ENCODE assay signal across 8 cellular contexts in the genomic region with DNA sequence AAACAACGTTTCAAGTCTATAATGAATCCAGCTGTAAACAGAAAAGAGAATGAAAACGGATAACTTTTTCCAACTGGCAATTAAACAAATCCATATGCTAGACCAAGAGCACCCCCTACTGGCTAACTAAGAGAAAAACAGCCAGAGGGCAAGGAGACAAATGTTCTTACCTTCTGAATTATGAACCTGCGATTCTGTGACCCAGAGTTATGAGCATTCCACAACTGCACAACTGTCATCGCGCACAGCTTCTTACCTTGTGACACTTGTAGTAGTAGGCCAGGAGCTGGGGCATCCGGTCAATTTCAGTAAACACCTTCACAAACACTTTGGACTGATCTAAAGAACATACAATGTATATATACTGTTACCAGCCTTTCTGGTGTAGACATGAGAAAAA. TPM values are rescaled to one million over a fixed set of nuclear protein-coding genes. Genes with fewer than 3 reads are reported as not detected.
DNase-seq lines count a peak whose midpoint lies in the region; ATAC-seq, FAIRE-seq and TF ChIP-seq lines count a peak whose summit lies in the region.

No MANE protein-coding gene starts in this region.

- WGBS in liver, result 27% methylated on average over 6 of the region's 6 CpGs

- FAIRE-seq in urothelium cell line (lab: Jason Lieb, UNC), result no peak

- no peaks in the 10 kb centered on the region for H3K4me1 ChIP-seq in liver (ENCODE audit: control insufficient read depth in 4 of 4, insufficient read depth in 4 of 4, low read length in 3 of 4)

- H3K27me3 ChIP-seq in liver (ENCODE audit: control insufficient read depth in 4 of 4, insufficient read depth in 4 of 4, low read length in 3 of 4), result no peaks in the 10 kb centered on the region

- peaks cover 8 to 28% (median 19%) of the 10 kb centered on the region in 4 donors for H3K36me3 ChIP-seq in liver (ENCODE audit: control insufficient read depth in 4 of 4, insufficient read depth in 3 of 4, low read depth in 1 of 4, low read length in 3 of 4)

- H3K27ac ChIP-seq in liver (ENCODE audit: low read depth in 1 of 2, low read length in 2 of 2), result no peak overlapping the region

- H3K27ac Mint-ChIP-seq in activated CD4-positive, alpha-beta T cell treated with anti-CD3 and anti-CD28 coated beads for 36 hours, result no peak overlapping the region

- POLR2A ChIA-PET in activated CD4-positive, alpha-beta T cell treated with anti-CD3 and anti-CD28 coated beads for 36 hours (lab: Charles Lee), result no interaction called here

- peak; percentile 90 to 91 for TF ChIP-seq RAD21 in liver (IDR thresholded peaks at IDR 0.05)

- H3K27me3 Mint-ChIP-seq in activated CD4-positive, alpha-beta T cell treated with anti-CD3 and anti-CD28 coated beads for 36 hours, result no peaks in the 10 kb centered on the region

- H3K9ac ChIP-seq in liver (ENCODE audit: low read depth in 1 of 2, low read length in 2 of 2), result no peak overlapping the region

- CTCF ChIA-PET in activated CD4-positive, alpha-beta T cell treated with anti-CD3 and anti-CD28 coated beads for 36 hours (lab: Charles Lee), result interaction anchor here (0.6 to 5.8 kb wide), 30 partner anchors 9 to 1278 kb away, joined by 3 to 64 read pairs (median 4); partner anchors contain the start of genes COG7 and SCNN1G

- ATAC-seq in activated CD4-positive, alpha-beta T cell treated with anti-CD3 and anti-CD28 coated beads for 36 hours, result no peak
- no peak for ATAC-seq in GM19455 (IDR thresholded peaks at IDR 0.05; ENCODE audit: unreplicated experiment)

- no peaks in the 10 kb centered on the region for H3K9me3 Mint-ChIP-seq in activated CD4-positive, alpha-beta T cell treated with anti-CD3 and anti-CD28 coated beads for 36 hours (ENCODE audit: low read depth)

- peak; percentile 80 for TF ChIP-seq CTCF in liver (IDR thresholded peaks at IDR 0.05; ENCODE audit: low read depth, low read length, missing input control)

- H3K4me1 Mint-ChIP-seq in activated CD4-positive, alpha-beta T cell treated with anti-CD3 and anti-CD28 coated beads for 36 hours, result no peaks in the 10 kb centered on the region

- intact Hi-C loops in activated CD4-positive, alpha-beta T cell treated with anti-CD3 and anti-CD28 coated beads for 36 hours (cut with DNase I, micrococcal nuclease), result loop anchor here (1.0 to 10.0 kb wide), 3 partner anchors 138 to 350 kb away; partner anchors contain the start of gene SCNN1G (in 2 of the 2)

- peak; percentile 6 for DNase-seq in activated CD4-positive, alpha-beta T cell treated with anti-CD3 and anti-CD28 coated beads for 36 hours
- no peak for DNase-seq in activated CD4-positive, alpha-beta T cell treated with anti-CD3 and anti-CD28 coated beads for 48 hours
- DNase-seq in Jurkat, Clone E6-1 (ENCODE audit: low read depth, low spot score), result peak; percentile 78
- DNase-seq in NOMO-1 treated with DMSO at 0.1 percent for 48 hours (lab: John Stamatoyannopoulos, UW; ENCODE audit: unreplicated experiment) (peak; percentile 50), urothelium cell line (ENCODE audit: low spot score) (peak; percentile 44)
- DNase-seq in central memory CD4-positive, alpha-beta T cell, result peak; percentile 55

- peaks cover 31% of the 10 kb centered on the region for H3K36me3 Mint-ChIP-seq in activated CD4-positive, alpha-beta T cell treated with anti-CD3 and anti-CD28 coated beads for 36 hours (ENCODE audit: low read depth)

- no peak overlapping the region for H3K4me3 ChIP-seq in Jurkat, Clone E6-1 (ENCODE audit: low read length)
- H3K4me3 ChIP-seq in liver (ENCODE audit: low read depth in 1 of 3, low read length in 3 of 3), result no peak overlapping the region

- no peaks in the 10 kb centered on the region for H3K9me3 ChIP-seq in liver (ENCODE audit: control insufficient read depth in 4 of 4, low read length in 3 of 4)

- H3K4me3 Mint-ChIP-seq in activated CD4-positive, alpha-beta T cell treated with anti-CD3 and anti-CD28 coated beads for 36 hours, result no peak overlapping the region

TF ChIP-seq in liver, 16 proteins besides CTCF, POLR2A, EP300 and RAD21:
- TF ChIP-seq HNF4A (conservative IDR thresholded peaks at IDR 0.05), result no peak
- TF ChIP-seq, protein P1, sequence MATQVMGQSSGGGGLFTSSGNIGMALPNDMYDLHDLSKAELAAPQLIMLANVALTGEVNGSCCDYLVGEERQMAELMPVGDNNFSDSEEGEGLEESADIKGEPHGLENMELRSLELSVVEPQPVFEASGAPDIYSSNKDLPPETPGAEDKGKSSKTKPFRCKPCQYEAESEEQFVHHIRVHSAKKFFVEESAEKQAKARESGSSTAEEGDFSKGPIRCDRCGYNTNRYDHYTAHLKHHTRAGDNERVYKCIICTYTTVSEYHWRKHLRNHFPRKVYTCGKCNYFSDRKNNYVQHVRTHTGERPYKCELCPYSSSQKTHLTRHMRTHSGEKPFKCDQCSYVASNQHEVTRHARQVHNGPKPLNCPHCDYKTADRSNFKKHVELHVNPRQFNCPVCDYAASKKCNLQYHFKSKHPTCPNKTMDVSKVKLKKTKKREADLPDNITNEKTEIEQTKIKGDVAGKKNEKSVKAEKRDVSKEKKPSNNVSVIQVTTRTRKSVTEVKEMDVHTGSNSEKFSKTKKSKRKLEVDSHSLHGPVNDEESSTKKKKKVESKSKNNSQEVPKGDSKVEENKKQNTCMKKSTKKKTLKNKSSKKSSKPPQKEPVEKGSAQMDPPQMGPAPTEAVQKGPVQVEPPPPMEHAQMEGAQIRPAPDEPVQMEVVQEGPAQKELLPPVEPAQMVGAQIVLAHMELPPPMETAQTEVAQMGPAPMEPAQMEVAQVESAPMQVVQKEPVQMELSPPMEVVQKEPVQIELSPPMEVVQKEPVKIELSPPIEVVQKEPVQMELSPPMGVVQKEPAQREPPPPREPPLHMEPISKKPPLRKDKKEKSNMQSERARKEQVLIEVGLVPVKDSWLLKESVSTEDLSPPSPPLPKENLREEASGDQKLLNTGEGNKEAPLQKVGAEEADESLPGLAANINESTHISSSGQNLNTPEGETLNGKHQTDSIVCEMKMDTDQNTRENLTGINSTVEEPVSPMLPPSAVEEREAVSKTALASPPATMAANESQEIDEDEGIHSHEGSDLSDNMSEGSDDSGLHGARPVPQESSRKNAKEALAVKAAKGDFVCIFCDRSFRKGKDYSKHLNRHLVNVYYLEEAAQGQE (IDR thresholded peaks at IDR 0.05), result no peak
- no peak for TF ChIP-seq ATF3 (IDR thresholded peaks at IDR 0.05)
- TF ChIP-seq TAF1 (conservative IDR thresholded peaks at IDR 0.05), result no peak
- TF ChIP-seq ZBTB33 (IDR thresholded peaks at IDR 0.05), result no peak
- no peak for TF ChIP-seq NR2F2 (IDR thresholded peaks at IDR 0.05)
TF ChIP-seq in liver: peak in this region for 0.

RNA-seq across cellular contexts. Expression of gene COG7, which starts 18.6 kb away (rescaled TPM):
- total RNA-seq in activated CD4-positive, alpha-beta T cell treated with anti-CD3 and anti-CD28 coated beads for 36 hours, result 10 to 100 TPM; 18.1 to 19.9 TPM
- 19.5 TPM for polyA plus RNA-seq in Jurkat, Clone E6-1 (2012; ENCODE audit: insufficient read depth, insufficient read length)
- 10 to 100 TPM in 1 of 2 donors, 1 to 10 TPM in 1; 7.7 to 11.4 TPM for total RNA-seq in liver
- 1 to 10 TPM; 5.1 to 5.6 TPM for polyA plus RNA-seq in liver
